23 cellular contexts compared by ENCODE assay signal in genomic region chr5:10661401-10661800, GRCh38.
"Had no signal": no experiment of that assay in that cellular context is flagged by ENCODE, and none has a peak within 500 bp of the region (broad histone marks: within the 10 kb centered on the region; RNA-seq: fewer than 3 reads in every experiment).

No MANE protein-coding gene starts in this region.

- H3K9me3 ChIP-seq: pancreas, prostate gland, stomach, testis, thyroid gland, transverse colon, upper lobe of left lung, vagina had no signal

- ATAC-seq: naive thymus-derived CD8-positive, alpha-beta T cell; pancreas; right cardiac atrium; stimulated activated naive CD8-positive, alpha-beta T cell treated with anti-CD3 and anti-CD28 coated beads, Interleukin-15, Interleukin-2, amounts not matched to agents 100 U/mL and 50 U/mL, for 24 hours had no signal

- H3K4me2 ChIP-seq: smooth muscle cell had no signal

- FAIRE-seq: islet of Langerhans, pancreas had no signal

- H3K4me3 ChIP-seq: left ventricle myocardium inferior, lung, pancreas, prostate gland, smooth muscle cell, stomach, testis, thyroid gland, transverse colon, upper lobe of left lung, vagina had no signal

- H3K4me1 ChIP-seq: prostate gland, transverse colon, upper lobe of left lung had no signal

- H3K27me3 ChIP-seq: pancreas, stomach, testis, thyroid gland, transverse colon, upper lobe of left lung, vagina had no signal

- H3K27ac ChIP-seq: left ventricle myocardium inferior, pancreas, prostate gland, stomach, testis, thyroid gland, transverse colon, upper lobe of left lung, vagina had no signal

- DNase-seq: hippocampal formation; immature natural killer cell; left ventricle myocardium inferior; naive thymus-derived CD8-positive, alpha-beta T cell; nucleus accumbens; pancreas; retina; right cardiac atrium; stimulated activated CD4-positive, alpha-beta T cell treated with anti-CD3 and anti-CD28 coated beads, Interleukin-1b, Interleukin-23, amount 100 ng/mL, for 48 hours; stimulated activated CD4-positive, alpha-beta T cell treated with anti-CD3 and anti-CD28 coated beads, Interleukin-2, amount 100 ng/mL, for 48 hours; stimulated activated CD4-positive, alpha-beta T cell treated with anti-CD3 and anti-CD28 coated beads, Interleukin-4, amount 100 ng/mL, for 4 hours; stimulated activated CD8-positive, alpha-beta memory T cell treated with anti-CD3 and anti-CD28 coated beads, Interleukin-4, amount 100 ng/mL, for 48 hours; stimulated activated naive CD8-positive, alpha-beta T cell treated with anti-CD3 and anti-CD28 coated beads, Interleukin-15, Interleukin-2, amounts not matched to agents 100 U/mL and 50 U/mL, for 24 hours; testis; thyroid gland; transverse colon; upper lobe of left lung had no signal

- H3K36me3 ChIP-seq: left ventricle myocardium inferior, pancreas, prostate gland, stomach, thyroid gland, transverse colon, upper lobe of left lung, vagina had no signal
